15 cellular contexts compared by ENCODE assay signal in genomic region chr11:57237204-57237681, GRCh38. TPM values are rescaled to one million over a fixed set of nuclear protein-coding genes. Genes with fewer than 3 reads are reported as not detected.
DNase-seq lines count a peak whose midpoint lies in the region; ATAC-seq and TF ChIP-seq lines count a peak whose summit lies in the region.
"Had no signal": no experiment of that assay in that cellular context is flagged by ENCODE, and none has a peak within 500 bp of the region (broad histone marks: within the 10 kb centered on the region; RNA-seq: fewer than 3 reads in every experiment).

APLNR (minus strand) TSS chr11:57237250; CDS start chr11:57237004, 246 bp downstream.

- 9% methylated on average over 5 of the region's 6 CpGs; no CpG with 5 or more reads in 1 of the 2 experiments for WGBS in IMR-90 (ENCODE audit: extremely low coverage in 2 of 2, insufficient read length in 1 of 2), 2 experiments
- WGBS in mesodermal cell (ENCODE audit: insufficient coverage in 2 of 2), 2 experiments = 9 to 10% methylated on average over 5 of the region's 6 CpGs

- no peaks in the 10 kb centered on the region for H4K20me1 ChIP-seq in IMR-90 (ENCODE audit: insufficient read depth, low read length)

- H2BK5ac ChIP-seq in IMR-90 (ENCODE audit: low read depth, low read length, poor library complexity, severe bottlenecking) = no peak within 1 kb of the TSS

- no peak within 1 kb of the TSS for H2BK20ac ChIP-seq in IMR-90 (ENCODE audit: low read depth, low read length)

- CTCF ChIA-PET in IMR-90 (lab: Yijun Ruan, JAX) = interaction anchor here (1.5 kb wide), 1 partner anchor 12 kb away, joined by 3 read pairs; no protein-coding TSS in a partner anchor

- peak within 1 kb of the TSS; percentile 40 for H2AFZ ChIP-seq in IMR-90 (replicated peaks; ENCODE audit: low read length, poor library complexity)

- H3K9ac ChIP-seq in IMR-90 (ENCODE audit: low read depth, low read length) = no peak within 1 kb of the TSS

- no peak within 1 kb of the TSS for H3K14ac ChIP-seq in IMR-90 (replicated peaks; ENCODE audit: low read depth, low read length)

- H3K27ac ChIP-seq in IMR-90 (ENCODE audit: insufficient read depth, low read length) (no peak within 1 kb of the TSS), mesodermal cell (ENCODE audit: low read depth, low read length, severe bottlenecking) (peak within 1 kb of the TSS; percentile 45), caudate nucleus (ENCODE audit: low read depth, low read length) (no peak within 1 kb of the TSS)

- H3K18ac ChIP-seq in IMR-90 (ENCODE audit: low read depth, low read length) = no peak within 1 kb of the TSS

- TF ChIP-seq POLR2A in IMR-90 (IDR thresholded peaks at IDR 0.05; ENCODE audit: low read depth, low read length) = no peak
- TF ChIP-seq POLR2A in erythroblast (IDR thresholded peaks at IDR 0.05; ENCODE audit: low read length) = peak; percentile 46

- in situ Hi-C loops in IMR-90 (cut with MboI; ENCODE audit: low sequenced_read_pairs) = no loop called here

- dilution Hi-C loops in IMR-90 (cut with HindIII; ENCODE audit: low sequenced_read_pairs, unreplicated experiment) = no loop called here

- no peak within 1 kb of the TSS for H4K8ac ChIP-seq in IMR-90 (ENCODE audit: low read depth in 2 of 2, low read length in 2 of 2)

- H3K9me1 ChIP-seq in IMR-90 (ENCODE audit: insufficient read depth, low read length) = peaks cover 2% of the 10 kb centered on the region; the same call in 1 of the 2 replicates

- H3K4me3 ChIP-seq in IMR-90 (ENCODE audit: insufficient read depth, low read depth, low read length) (no peak within 1 kb of the TSS), mesodermal cell (ENCODE audit: extremely low read depth, insufficient read depth, low read length, poor library complexity, severe bottlenecking) (peak within 1 kb of the TSS; percentile 54)

- no peak within 1 kb of the TSS for H4K5ac ChIP-seq in IMR-90 (ENCODE audit: low read depth, low read length)

- H3K36me3 ChIP-seq in IMR-90 (ENCODE audit: control insufficient read depth, insufficient read depth, low read length) (no peaks in the 10 kb centered on the region), mesodermal cell (ENCODE audit: control insufficient read depth, insufficient read depth, low read length) (peaks cover 8% of the 10 kb centered on the region)

- no peak for TF ChIP-seq RAD21 in IMR-90 (IDR thresholded peaks at IDR 0.05; ENCODE audit: low read length)

- intact Hi-C loops in IMR-90 (cut with micrococcal nuclease) = no loop called here

- no peak within 1 kb of the TSS for H2AK5ac ChIP-seq in IMR-90 (ENCODE audit: low read depth, low read length)

- no peak within 1 kb of the TSS for H3K4me2 ChIP-seq in IMR-90 (ENCODE audit: low read depth, low read length)

- DNase-seq in Ammon's horn (ENCODE audit: low spot score) (peak; percentile 24), IMR-90 (no peak), erythroblast (lab: John Stamatoyannopoulos, UW) (peak; percentile 90 to 97), NCI-H1105 treated with DMSO at 0.1 percent for 48 hours (lab: John Stamatoyannopoulos, UW) (no peak), GM03348 (ENCODE audit: low spot score) (no peak), caudate nucleus (lab: John Stamatoyannopoulos, UW) (no peak)
- DNase-seq: activated T-cell treated with anti-CD3 and anti-CD28 coated beads, Interleukin-2, amount 50 U/mL, for 1 hour; effector CD8-positive, alpha-beta T cell; foreskin melanocyte; NCI-H526; stimulated activated CD4-positive, alpha-beta T cell treated with anti-CD3 and anti-CD28 coated beads, Interleukin-4, amount 100 ng/mL, for 1 hour had no signal

- POLR2A ChIA-PET in IMR-90 (lab: Charles Lee; ENCODE audit: unreplicated experiment) = no interaction called here

- no peak within 1 kb of the TSS for H3K56ac ChIP-seq in IMR-90 (ENCODE audit: extremely low read depth, insufficient read depth, low read length)

- no peak within 1 kb of the TSS for H2BK15ac ChIP-seq in IMR-90 (ENCODE audit: low read depth, low read length)

- H3K9me3 ChIP-seq in IMR-90 (ENCODE audit: control insufficient read depth, insufficient read depth, low read length) = no peaks in the 10 kb centered on the region
- no peaks in the 10 kb centered on the region for H3K9me3 ChIP-seq in mesodermal cell (ENCODE audit: control insufficient read depth, low read length)

- no peak for TF ChIP-seq CTCF in IMR-90 (conservative IDR thresholded peaks at IDR 0.05; ENCODE audit: low read depth, low read length)

- no peak within 1 kb of the TSS for H3K23ac ChIP-seq in IMR-90 (ENCODE audit: low read depth, low read length)

- no peaks in the 10 kb centered on the region for H3K79me1 ChIP-seq in IMR-90 (ENCODE audit: low read depth in 1 of 2, low read length in 2 of 2)

- H4K91ac ChIP-seq in IMR-90 (ENCODE audit: insufficient read depth, low read depth, low read length) = no peak within 1 kb of the TSS

- no peak within 1 kb of the TSS for H3K4ac ChIP-seq in IMR-90 (ENCODE audit: low read depth, low read length)

- H3K4me1 ChIP-seq in IMR-90 (ENCODE audit: control insufficient read depth, insufficient read depth, low read length) (no peaks in the 10 kb centered on the region), mesodermal cell (ENCODE audit: control insufficient read depth, insufficient read depth, low read length, poor library complexity, severe bottlenecking) (peaks cover 59% of the 10 kb centered on the region)

- BruUV-seq in IMR-90 (replicated peaks; lab: Mats Ljungman, UMichigan) = no TSS peak

- ATAC-seq in IMR-90 (ENCODE audit: low read depth) (no peak), HG02642 (IDR thresholded peaks at IDR 0.05; ENCODE audit: poor library complexity, unreplicated experiment) (no peak)
- ATAC-seq: HCT116 had no signal

- H2AK9ac ChIP-seq in IMR-90 (replicated peaks; ENCODE audit: low read depth, low read length, poor library complexity) = no peak within 1 kb of the TSS

- H2BK120ac ChIP-seq in IMR-90 (ENCODE audit: low read depth, low read length) = no peak within 1 kb of the TSS

- peaks cover 63% of the 10 kb centered on the region for H3K27me3 ChIP-seq in IMR-90 (ENCODE audit: control insufficient read depth, insufficient read depth, low read length)

TF ChIP-seq in IMR-90, 13 proteins besides CTCF, POLR2A, EP300 and RAD21:
- TF ChIP-seq MAZ (IDR thresholded peaks at IDR 0.05; ENCODE audit: borderline replicate concordance, low read depth, low read length) (no peak), CHD1 (IDR thresholded peaks at IDR 0.05; ENCODE audit: low read depth, low read length) (no peak), MXI1 (IDR thresholded peaks at IDR 0.05; ENCODE audit: borderline replicate concordance, low read depth, low read length) (no peak), ELK1 (IDR thresholded peaks at IDR 0.05; ENCODE audit: borderline replicate concordance, low read depth, low read length) (no peak), CEBPB (IDR thresholded peaks at IDR 0.05; ENCODE audit: low read depth, low read length) (no peak), BHLHE40 (IDR thresholded peaks at IDR 0.05; ENCODE audit: low read depth, low read length) (no peak), SMC3 (IDR thresholded peaks at IDR 0.05; ENCODE audit: low read depth, low read length) (no peak), USF2 (IDR thresholded peaks at IDR 0.05; ENCODE audit: low read depth, low read length) (no peak)

RNA-seq across cellular contexts. Expression of gene APLNR, which starts in this region (rescaled TPM):
- total RNA-seq in IMR-90 (2012; rRNA removed) = not detected in 2 replicates
- not detected in 2 replicates for polyA plus RNA-seq in IMR-90 (2012; rRNA removed)
- 0.02 TPM in 1 of 2 replicates, not detected in the other for polyA plus RNA-seq in IMR-90 (2012; cell fraction: cytosol; rRNA removed)
- 0.04 TPM in 1 of 2 replicates, not detected in the other for polyA plus RNA-seq in IMR-90 (2012; cell fraction: nucleus; rRNA removed; ENCODE audit: low replicate concordance)
- 225 TPM for polyA plus RNA-seq in mesodermal cell (2013, experiment 1 of 2)
- polyA plus RNA-seq in mesodermal cell (2013, experiment 2 of 2) = 239 TPM
- total RNA-seq: HT-29 had no signal

Comparison
In these comparisons a context has a peak if more than half of its experiments do, and no peak if none do; other contexts are left out.
1. DNase-seq: peak in Ammon's horn (single experiment) and erythroblast (2 of 2); none in IMR-90 (single experiment), NCI-H1105 treated with DMSO at 0.1 percent for 48 hours (single experiment), GM03348 (single experiment) and caudate nucleus (0 of 61).